In genomic region chr9:706073-706472, GRCh38 we compare ENCODE assay signal across 8 cellular contexts.
DNase-seq lines count a peak whose midpoint lies in the region; ATAC-seq and TF ChIP-seq lines count a peak whose summit lies in the region.

No MANE protein-coding gene starts in this region.

- H3K4me3 ChIP-seq in ACC112 (ENCODE audit: low read depth, low read length) (peak overlapping the region; percentile 84), NB4 (ENCODE audit: low read depth, low read length) (peak overlapping the region; percentile 88), dorsolateral prefrontal cortex (peak overlapping the region in 49 of 59 donors; percentile 34 to 78 (median 64))

- TF ChIP-seq CTCF in NB4 (IDR thresholded peaks at IDR 0.05; ENCODE audit: low read depth, low read length) (no peak), dorsolateral prefrontal cortex (IDR thresholded peaks at IDR 0.05 in 54 of 56, conservative IDR thresholded peaks at IDR 0.05 in 2 of 56; ENCODE audit: low read depth in 1 of 56, partially characterized antibody in 56 of 56) (no peak), nephron (IDR thresholded peaks at IDR 0.05; ENCODE audit: unreplicated experiment in 3 of 3) (no peak), GM13977 (IDR thresholded peaks at IDR 0.05; ENCODE audit: extremely low read depth, insufficient read depth, missing control alignments) (no peak)

- intact Hi-C loops in dorsolateral prefrontal cortex (cut with DNase I): no loop called here

- H2AFZ ChIP-seq in ACC112 (ENCODE audit: low read length, unreplicated experiment): peak overlapping the region; percentile 65

- H3K4me1 Mint-ChIP-seq in nephron: peaks cover 31% of the 10 kb centered on the region

- H3K9me3 Mint-ChIP-seq in nephron: no peaks in the 10 kb centered on the region

- no peaks in the 10 kb centered on the region for H3K27me3 ChIP-seq in ACC112 (ENCODE audit: insufficient read depth, low read length)
- no peaks in the 10 kb centered on the region for H3K27me3 ChIP-seq in dorsolateral prefrontal cortex

- peak overlapping the region; percentile 67 for H3K27ac ChIP-seq in ACC112 (ENCODE audit: low read depth, low read length)
- peak overlapping the region in 58 of 59 donors; percentile 16 to 94 (median 80) for H3K27ac ChIP-seq in dorsolateral prefrontal cortex

- H3K36me3 Mint-ChIP-seq in nephron (ENCODE audit: low read depth): peaks cover 6% of the 10 kb centered on the region

- peak; percentile 46 for DNase-seq in NB4 (ENCODE audit: low read depth)
- no peak for DNase-seq in dorsolateral prefrontal cortex
- no peak for DNase-seq in GM13977 (ENCODE audit: low spot score)
- DNase-seq in SHP77 treated with DMSO at 0.1 percent for 48 hours (lab: John Stamatoyannopoulos, UW): no peak
- DNase-seq in ureter (ENCODE audit: low spot score): no peak

- H3K79me2 ChIP-seq in ACC112 (ENCODE audit: control insufficient read depth, insufficient read depth, low read length, unreplicated experiment): peaks cover 26% of the 10 kb centered on the region

- peaks cover 6% of the 10 kb centered on the region; the same call in 1 of the 2 replicates for H3K36me3 ChIP-seq in ACC112 (ENCODE audit: insufficient read depth, low read length)

- H3K27ac Mint-ChIP-seq in nephron: peak overlapping the region; percentile 96 to 97 (median 97)

- peaks cover 21% of the 10 kb centered on the region for H3K4me1 ChIP-seq in ACC112 (ENCODE audit: control insufficient read depth, insufficient read depth, low read length, unreplicated experiment)

- TF ChIP-seq POLR2A in NB4 (IDR thresholded peaks at IDR 0.05; ENCODE audit: extremely low read depth, insufficient read length): no peak

- H3K27me3 Mint-ChIP-seq in nephron (ENCODE audit: low read depth): peaks cover 5% of the 10 kb centered on the region

- ATAC-seq in GM21619 (IDR thresholded peaks at IDR 0.05; ENCODE audit: unreplicated experiment): no peak

- in situ Hi-C loops in GM13977 (cut with MboI; ENCODE audit: low pct_unique_long_range_greater_than_20kb, low sequenced_read_pairs, unreplicated experiment): no loop called here

- H3K4me3 Mint-ChIP-seq in nephron: peak overlapping the region; percentile 88 to 92 (median 89)
